Comparison of ENCODE assay signal across 8 cellular contexts in genomic region chr5:37370864-37371726, GRCh38. TPM values are rescaled to one million over a fixed set of nuclear protein-coding genes. Genes with fewer than 3 reads are reported as not detected.
DNase-seq lines count a peak whose midpoint lies in the region; ATAC-seq and TF ChIP-seq lines count a peak whose summit lies in the region.

TSS of gene NUP155 (minus strand) at chr5:37371106. CDS start at chr5:37370977, 129 bp downstream.

- H3K9me3 Mint-ChIP-seq in progenitor cell of endocrine pancreas (ENCODE audit: low read depth): no peaks in the 10 kb centered on the region

- no peaks in the 10 kb centered on the region for H3K36me3 Mint-ChIP-seq in progenitor cell of endocrine pancreas (ENCODE audit: insufficient read depth)

- H3K4me3 Mint-ChIP-seq in progenitor cell of endocrine pancreas (ENCODE audit: low read depth): peak within 1 kb of the TSS; percentile 97

- intact Hi-C loops in T-helper 1 cell treated with Interleukin-12 subunit alpha and Interleukin-12 subunit beta and Interleukin-4 antibody, amounts not matched to agents 30 ng/mL and 1 ng/mL, for 36 hours (cut with micrococcal nuclease): loop anchor here (1.0 to 10.0 kb wide), 12 partner anchors 8 to 1844 kb away; partner anchors contain the start of genes CPLANE1, FYB1, LMBRD2 and NADK2
- intact Hi-C loops in left cardiac atrium (cut with DNase I): no loop called here

- ATAC-seq in HG02870 (IDR thresholded peaks at IDR 0.05; ENCODE audit: unreplicated experiment) (peak; percentile 92), left cardiac atrium (peak; percentile 99)

- H3K4me1 Mint-ChIP-seq in progenitor cell of endocrine pancreas (ENCODE audit: low read depth): peaks cover 18% of the 10 kb centered on the region

- DNase-seq in GM13976 (ENCODE audit: low spot score) (peak; percentile 91), NCI-H146 treated with DMSO at 0.1 percent for 48 hours (lab: John Stamatoyannopoulos, UW; ENCODE audit: unreplicated experiment) (peak; percentile 95), amniotic epithelial cell (ENCODE audit: low read depth) (peak; percentile 96), left cardiac atrium (peak; percentile 94), progenitor cell of endocrine pancreas (ENCODE audit: low spot score, unreplicated experiment) (peak; percentile 65), ureter (ENCODE audit: low spot score) (peak; percentile 93)

- TF ChIP-seq CTCF in GM13976 (IDR thresholded peaks at IDR 0.05; ENCODE audit: borderline replicate concordance, control extremely low read depth, extremely low read depth, insufficient read depth, missing control alignments): no peak
- no peak for TF ChIP-seq CTCF in progenitor cell of endocrine pancreas (IDR thresholded peaks at IDR 0.05; ENCODE audit: unreplicated experiment)

- in situ Hi-C loops in GM13976 (cut with MboI; ENCODE audit: low sequenced_read_pairs, unreplicated experiment): no loop called here

- peak within 1 kb of the TSS; percentile 98 for H3K27ac Mint-ChIP-seq in progenitor cell of endocrine pancreas

- peaks cover 11% of the 10 kb centered on the region for H3K27me3 Mint-ChIP-seq in progenitor cell of endocrine pancreas

RNA-seq across cellular contexts. Expression of gene NUP155, which starts in this region (rescaled TPM):
- total RNA-seq in T-helper 1 cell treated with Interleukin-12 subunit alpha and Interleukin-12 subunit beta and Interleukin-4 antibody, amounts not matched to agents 30 ng/mL and 1 ng/mL, for 36 hours: 48.9 and 51.7 TPM in 2 replicates
- 10 to 100 TPM; 11.9 to 14.1 TPM for total RNA-seq in left cardiac atrium
- 37.6 and 41.6 TPM in 2 replicates for total RNA-seq in progenitor cell of endocrine pancreas
- 32.4 TPM for total RNA-seq in ureter

Comparison
In these comparisons a context has a peak if more than half of its experiments do, and no peak if none do; other contexts are left out.
1. Peak in every context shown above with its lines: DNase-seq and ATAC-seq.